ENCODE assay signal across 21 cellular contexts in genomic region chr12:57107456-57107855, GRCh38. TPM values are rescaled to one million over a fixed set of nuclear protein-coding genes. Genes with fewer than 3 reads are reported as not detected.
DNase-seq lines count a peak whose midpoint lies in the region; ATAC-seq and TF ChIP-seq lines count a peak whose summit lies in the region.
"Had no signal": no experiment of that assay in that cellular context is flagged by ENCODE, and none has a peak within 500 bp of the region (broad histone marks: within the 10 kb centered on the region; RNA-seq: fewer than 3 reads in every experiment).

No MANE protein-coding gene starts in this region.

- no peaks in the 10 kb centered on the region for H3K27me3 ChIP-seq in mucosa of stomach (ENCODE audit: control insufficient read depth, insufficient read depth, low read length)
- H3K27me3 ChIP-seq: ascending aorta had no signal

- H3K9me3 Mint-ChIP-seq in natural killer cell, result no peaks in the 10 kb centered on the region
- no peaks in the 10 kb centered on the region for H3K9me3 Mint-ChIP-seq in natural killer cell treated with Interleukin-12 subunit alpha and Interleukin-12 subunit beta and Interleukin-15 and Interleukin-18, amount 100 ng/mL, for 72 hours
- no peaks in the 10 kb centered on the region for H3K9me3 Mint-ChIP-seq in activated CD8-positive, alpha-beta T cell treated with anti-CD3 and anti-CD28 coated beads for 36 hours

- peak overlapping the region; percentile 24 for H3K9ac ChIP-seq in mucosa of stomach (ENCODE audit: low read length)
- H3K9ac ChIP-seq: parathyroid adenoma had no signal

- TF ChIP-seq CTCF in natural killer cell (IDR thresholded peaks at IDR 0.05), result no peak
- TF ChIP-seq CTCF in activated CD8-positive, alpha-beta T cell treated with anti-CD3 and anti-CD28 coated beads for 36 hours (IDR thresholded peaks at IDR 0.05), result no peak

- no peaks in the 10 kb centered on the region for H3K27me3 Mint-ChIP-seq in natural killer cell (ENCODE audit: low read depth in 2 of 2)
- no peaks in the 10 kb centered on the region for H3K27me3 Mint-ChIP-seq in natural killer cell treated with Interleukin-12 subunit alpha and Interleukin-12 subunit beta and Interleukin-15 and Interleukin-18, amount 100 ng/mL, for 72 hours
- H3K27me3 Mint-ChIP-seq in activated CD8-positive, alpha-beta T cell treated with anti-CD3 and anti-CD28 coated beads for 36 hours, result no peaks in the 10 kb centered on the region

- no peak for ATAC-seq in natural killer cell
- ATAC-seq in natural killer cell treated with Interleukin-12 subunit alpha and Interleukin-12 subunit beta and Interleukin-15 and Interleukin-18, amount 100 ng/mL, for 72 hours, result no peak
- ATAC-seq in activated CD8-positive, alpha-beta T cell treated with anti-CD3 and anti-CD28 coated beads for 36 hours, result no peak
- no peak for ATAC-seq in HG03135 (IDR thresholded peaks at IDR 0.05; ENCODE audit: unreplicated experiment)

- H3K36me3 ChIP-seq in mucosa of stomach (ENCODE audit: control insufficient read depth, insufficient read depth, low read length), result peaks cover 27% of the 10 kb centered on the region

- no peaks in the 10 kb centered on the region for H3K9me3 ChIP-seq in mucosa of stomach (ENCODE audit: control insufficient read depth, low read length)
- H3K9me3 ChIP-seq: ascending aorta had no signal

- H3K4me1 ChIP-seq in mucosa of stomach (ENCODE audit: control insufficient read depth, insufficient read depth, low read length), result peaks cover 32% of the 10 kb centered on the region

- H3K36me3 Mint-ChIP-seq in natural killer cell, result peaks cover 10% of the 10 kb centered on the region
- H3K36me3 Mint-ChIP-seq in natural killer cell treated with Interleukin-12 subunit alpha and Interleukin-12 subunit beta and Interleukin-15 and Interleukin-18, amount 100 ng/mL, for 72 hours, result peaks cover 10% of the 10 kb centered on the region
- H3K36me3 Mint-ChIP-seq in activated CD8-positive, alpha-beta T cell treated with anti-CD3 and anti-CD28 coated beads for 36 hours (ENCODE audit: low read depth), result peaks cover 74% of the 10 kb centered on the region

- POLR2A ChIA-PET in activated CD8-positive, alpha-beta T cell treated with anti-CD3 and anti-CD28 coated beads for 36 hours (lab: Charles Lee), result interaction anchor here (1.5 to 17.5 kb wide), 3 partner anchors 10 to 43 kb away, joined by 3 to 417 read pairs (median 58); partner anchors contain the start of gene NAB2

- H3K27ac Mint-ChIP-seq in natural killer cell, result peak overlapping the region; percentile 86 to 88
- H3K27ac Mint-ChIP-seq in natural killer cell treated with Interleukin-12 subunit alpha and Interleukin-12 subunit beta and Interleukin-15 and Interleukin-18, amount 100 ng/mL, for 72 hours, result peak overlapping the region in 1 of 2 donors; percentile 95
- H3K27ac Mint-ChIP-seq in activated CD8-positive, alpha-beta T cell treated with anti-CD3 and anti-CD28 coated beads for 36 hours, result peak overlapping the region; percentile 62

- H3K4me3 ChIP-seq in mucosa of stomach (ENCODE audit: low read length), result no peak overlapping the region
- H3K4me3 ChIP-seq: ascending aorta had no signal

- CTCF ChIA-PET in activated CD8-positive, alpha-beta T cell treated with anti-CD3 and anti-CD28 coated beads for 36 hours (lab: Charles Lee), result interaction anchor here (1.0 to 9.8 kb wide), 6 partner anchors 15 to 99 kb away, joined by 3 to 167 read pairs (median 6); partner anchors contain the start of gene NAB2

- H3K4me1 Mint-ChIP-seq in natural killer cell, result peaks cover 54 to 79% of the 10 kb centered on the region in 2 donors
- H3K4me1 Mint-ChIP-seq in natural killer cell treated with Interleukin-12 subunit alpha and Interleukin-12 subunit beta and Interleukin-15 and Interleukin-18, amount 100 ng/mL, for 72 hours (ENCODE audit: low read depth in 2 of 2), result peaks cover 56 to 59% of the 10 kb centered on the region in 2 donors
- peaks cover 68% of the 10 kb centered on the region for H3K4me1 Mint-ChIP-seq in activated CD8-positive, alpha-beta T cell treated with anti-CD3 and anti-CD28 coated beads for 36 hours (ENCODE audit: low read depth)

- intact Hi-C loops in natural killer cell (cut with micrococcal nuclease), result no loop called here
- intact Hi-C loops in activated CD8-positive, alpha-beta T cell treated with anti-CD3 and anti-CD28 coated beads for 36 hours (cut with micrococcal nuclease), result no loop called here
- intact Hi-C loops in head of caudate nucleus (cut with DNase I), result no loop called here

- DNase-seq in natural killer cell (no peak), head of caudate nucleus (no peak), NCI-H2081 treated with DMSO at 0.1 percent for 48 hours (lab: John Stamatoyannopoulos, UW) (no peak), AML-193 (lab: John Stamatoyannopoulos, UW) (no peak)
- no peak for DNase-seq in natural killer cell treated with Interleukin-12 subunit alpha and Interleukin-12 subunit beta and Interleukin-15 and Interleukin-18, amount 100 ng/mL, for 72 hours (ENCODE audit: low spot score)
- DNase-seq in activated CD8-positive, alpha-beta T cell treated with anti-CD3 and anti-CD28 coated beads for 36 hours, result no peak
- DNase-seq: activated CD4-positive, CD25-positive, alpha-beta regulatory T cell treated with anti-CD3 and anti-CD28 coated beads, Interleukin-2, amount 50 U/mL, for 72 hours; activated T-cell treated with anti-CD3 and anti-CD28 coated beads, Interleukin-2, amount 50 U/mL, for 1 hour; cortex of kidney; DMS53; erythroblast; HFFc6; KBM-7; kidney glomerular epithelial cell; NCI-H1092 treated with DMSO at 0.1 percent for 48 hours; NK-92 treated with Interleukin-12 subunit alpha and Interleukin-12 subunit beta, amount 100 ng/mL, for 24 hours had no signal

- H3K4me3 Mint-ChIP-seq in natural killer cell, result no peak overlapping the region
- no peak overlapping the region for H3K4me3 Mint-ChIP-seq in natural killer cell treated with Interleukin-12 subunit alpha and Interleukin-12 subunit beta and Interleukin-15 and Interleukin-18, amount 100 ng/mL, for 72 hours
- peak overlapping the region; percentile 1 for H3K4me3 Mint-ChIP-seq in activated CD8-positive, alpha-beta T cell treated with anti-CD3 and anti-CD28 coated beads for 36 hours
- H3K4me3 Mint-ChIP-seq: HFFc6 had no signal

RNA-seq across cellular contexts. Expression of gene STAT6, which starts 3.7 kb away (rescaled TPM):
- total RNA-seq in natural killer cell, result 100 to 1,000 TPM; 277 to 340 (median 319) TPM
- total RNA-seq in natural killer cell treated with Interleukin-12 subunit alpha and Interleukin-12 subunit beta and Interleukin-15 and Interleukin-18, amount 100 ng/mL, for 72 hours, result 100 to 1,000 TPM; 158 to 198 TPM
- total RNA-seq in activated CD8-positive, alpha-beta T cell treated with anti-CD3 and anti-CD28 coated beads for 36 hours, result 100 to 1,000 TPM; 207 to 209 TPM

RNA-seq across cellular contexts. Expression of gene NAB2, which starts 18.5 kb away (rescaled TPM):
- total RNA-seq in natural killer cell, result 1 to 10 TPM; 4.2 to 7.0 (median 5.4) TPM
- 1 to 10 TPM; 7.7 to 8.0 TPM for total RNA-seq in natural killer cell treated with Interleukin-12 subunit alpha and Interleukin-12 subunit beta and Interleukin-15 and Interleukin-18, amount 100 ng/mL, for 72 hours
- total RNA-seq in activated CD8-positive, alpha-beta T cell treated with anti-CD3 and anti-CD28 coated beads for 36 hours, result 10 to 100 TPM; 69.3 to 70.8 TPM

RNA-seq across cellular contexts. Expression of gene LRP1, which starts 20.8 kb away (rescaled TPM):
- total RNA-seq in natural killer cell, result 10 to 100 TPM in 1 of 3 donors, 1 to 10 TPM in 2; 6.7 to 13.1 (median 9.5) TPM
- under 1 TPM; 0.42 to 0.45 TPM for total RNA-seq in natural killer cell treated with Interleukin-12 subunit alpha and Interleukin-12 subunit beta and Interleukin-15 and Interleukin-18, amount 100 ng/mL, for 72 hours
- total RNA-seq in activated CD8-positive, alpha-beta T cell treated with anti-CD3 and anti-CD28 coated beads for 36 hours, result 1 to 10 TPM; 1.5 to 1.9 TPM

RNA-seq across cellular contexts. Expression of gene NEMP1, which starts 28.9 kb away (rescaled TPM):
- 10 to 100 TPM; 11.1 to 16.7 (median 12.1) TPM for total RNA-seq in natural killer cell
- 10 to 100 TPM; 25.5 to 34.1 TPM for total RNA-seq in natural killer cell treated with Interleukin-12 subunit alpha and Interleukin-12 subunit beta and Interleukin-15 and Interleukin-18, amount 100 ng/mL, for 72 hours
- total RNA-seq in activated CD8-positive, alpha-beta T cell treated with anti-CD3 and anti-CD28 coated beads for 36 hours, result 10 to 100 TPM; 76.1 to 80.6 TPM

RNA-seq across cellular contexts. Expression of gene LRP1-AS, which starts 40.0 kb away (rescaled TPM):
- not detected for total RNA-seq in natural killer cell
- not detected for total RNA-seq in natural killer cell treated with Interleukin-12 subunit alpha and Interleukin-12 subunit beta and Interleukin-15 and Interleukin-18, amount 100 ng/mL, for 72 hours
- total RNA-seq in activated CD8-positive, alpha-beta T cell treated with anti-CD3 and anti-CD28 coated beads for 36 hours, result not detected
- total RNA-seq: ascending aorta, glomerular endothelial cell, HFFc6 had no signal

Comparison
In these comparisons a context has a peak if more than half of its experiments do, and no peak if none do; other contexts are left out.
1. RNA of gene NAB2, which starts 18.5 kb away (total RNA-seq): 69.3 to 70.8 TPM in activated CD8-positive, alpha-beta T cell treated with anti-CD3 and anti-CD28 coated beads for 36 hours; 7.7 to 8.0 TPM in natural killer cell treated with Interleukin-12 subunit alpha and Interleukin-12 subunit beta and Interleukin-15 and Interleukin-18, amount 100 ng/mL, for 72 hours and 4.2 to 7.0 TPM in natural killer cell; every median in the first group is over 4 times any median in the second.